30 cellular contexts compared by ENCODE assay signal in genomic region chr14:98564541-98564940, GRCh38.
"Had no signal": no experiment of that assay in that cellular context is flagged by ENCODE, and none has a peak within 500 bp of the region (broad histone marks: within the 10 kb centered on the region; RNA-seq: fewer than 3 reads in every experiment).

No MANE protein-coding gene starts in this region.

- FAIRE-seq: astrocyte, colon had no signal

- H3K4me1 ChIP-seq: gastrocnemius medialis, heart left ventricle had no signal

- H3K27me3 Mint-ChIP-seq: activated CD4-positive, alpha-beta T cell treated with anti-CD3 and anti-CD28 coated beads, Interleukin-2, amount 10 ng/mL, durations not matched to agents 7 days and 5 days; activated naive CD8-positive, alpha-beta T cell; activated T-helper 17 cell treated with anti-CD3 and anti-CD28 coated beads, Interleukin-2, amount 50 U/mL, for 72 hours had no signal

- H3K36me3 Mint-ChIP-seq: activated naive CD8-positive, alpha-beta T cell had no signal

- H3K27me3 ChIP-seq: brain microvascular endothelial cell, gastrocnemius medialis had no signal

- H3K4me1 Mint-ChIP-seq: activated CD4-positive, alpha-beta memory T cell treated with anti-CD3 and anti-CD28 coated beads, Interleukin-2, amount 10 ng/mL, durations not matched to agents 7 days and 5 days; activated CD4-positive, alpha-beta T cell treated with anti-CD3 and anti-CD28 coated beads, Interleukin-2, amount 10 ng/mL, durations not matched to agents 7 days and 5 days; activated T-helper 17 cell treated with anti-CD3 and anti-CD28 coated beads, Interleukin-2, amount 50 U/mL, for 72 hours had no signal

- H3K4me3 Mint-ChIP-seq: activated CD4-positive, alpha-beta memory T cell treated with anti-CD3 and anti-CD28 coated beads, Interleukin-2, amount 10 ng/mL, durations not matched to agents 7 days and 5 days; activated CD4-positive, alpha-beta T cell treated with anti-CD3 and anti-CD28 coated beads, Interleukin-2, amount 10 ng/mL, durations not matched to agents 7 days and 5 days; activated naive CD8-positive, alpha-beta T cell; activated T-cell treated with anti-CD3 and anti-CD28 coated beads, Interleukin-2, amount 50 U/mL, for 4 hours; activated T-helper 17 cell treated with anti-CD3 and anti-CD28 coated beads, Interleukin-2, amount 50 U/mL, for 72 hours; effector memory CD8-positive, alpha-beta T cell; WTC11 had no signal

- H3K9me3 Mint-ChIP-seq: activated T-helper 17 cell treated with anti-CD3 and anti-CD28 coated beads, Interleukin-2, amount 50 U/mL, for 72 hours; effector memory CD8-positive, alpha-beta T cell had no signal

- ATAC-seq: activated T-cell treated with anti-CD3 and anti-CD28 coated beads, Interleukin-2, amount 50 U/mL, for 4 hours; activated T-helper 17 cell treated with anti-CD3 and anti-CD28 coated beads, Interleukin-2, amount 50 U/mL, for 72 hours; effector memory CD8-positive, alpha-beta T cell; gastrocnemius medialis; heart left ventricle; WTC11 had no signal

- H3K27ac Mint-ChIP-seq: activated CD4-positive, alpha-beta memory T cell treated with anti-CD3 and anti-CD28 coated beads, Interleukin-2, amount 10 ng/mL, durations not matched to agents 7 days and 5 days; activated CD4-positive, alpha-beta T cell treated with anti-CD3 and anti-CD28 coated beads, Interleukin-2, amount 10 ng/mL, durations not matched to agents 7 days and 5 days; activated naive CD8-positive, alpha-beta T cell; activated T-helper 17 cell treated with anti-CD3 and anti-CD28 coated beads, Interleukin-2, amount 50 U/mL, for 72 hours; effector memory CD8-positive, alpha-beta T cell; WTC11 had no signal

- H3K4me3 ChIP-seq: gastrocnemius medialis, heart left ventricle had no signal

- H3K27ac ChIP-seq: brain microvascular endothelial cell, epithelial cell of prostate, gastrocnemius medialis, heart left ventricle, VCaP had no signal

- H3K36me3 ChIP-seq: brain microvascular endothelial cell, gastrocnemius medialis, heart left ventricle had no signal

- DNase-seq: activated CD4-positive, alpha-beta memory T cell treated with anti-CD3 and anti-CD28 coated beads, Interleukin-2, amount 10 ng/mL, durations not matched to agents 7 days and 5 days; activated CD4-positive, alpha-beta T cell treated with anti-CD3 and anti-CD28 coated beads for 1 hour; activated CD4-positive, alpha-beta T cell treated with anti-CD3 and anti-CD28 coated beads for 4 hours; activated CD4-positive, alpha-beta T cell treated with anti-CD3 and anti-CD28 coated beads, Interleukin-2, amount 10 ng/mL, durations not matched to agents 7 days and 5 days; activated CD4-positive, alpha-beta T cell treated with anti-CD3 and anti-CD28 coated beads, Interleukin-2, amount 50 U/mL, for 4 hours; activated effector memory CD4-positive, alpha-beta T cell treated with Interleukin-2 at 50 U/mL for 16 hours; activated gamma-delta T cell treated with Interleukin-2 at 50 U/mL for 16 hours; activated naive CD4-positive, alpha-beta T cell treated with anti-CD3 and anti-CD28 coated beads, Interleukin-2, amount 50 U/mL, for 16 hours; activated naive CD4-positive, alpha-beta T cell treated with Interleukin-2 at 50 U/mL for 16 hours; activated T-cell treated with anti-CD3 and anti-CD28 coated beads, Interleukin-2, amount 50 U/mL, for 4 hours; amniotic stem cell; anterior cingulate cortex; brain microvascular endothelial cell; caudate nucleus; cortex of kidney; dermis blood vessel endothelial cell; effector CD4-positive, alpha-beta T cell; effector memory CD8-positive, alpha-beta T cell; foreskin fibroblast; gastrocnemius medialis; glutamatergic neuron; heart left ventricle; T-helper 2 cell had no signal
